Comparison of ENCODE assay signal across 13 cellular contexts in genomic region chr9:77305622-77306365, GRCh38.
A peak's percentile ranks its signal among the peaks of the same experiment; 100 is the strongest.
DNase-seq lines count a peak whose midpoint lies in the region; ATAC-seq and TF ChIP-seq lines count a peak whose summit lies in the region.
"Had no signal": no experiment of that assay in that cellular context is flagged by ENCODE, and none has a peak within 500 bp of the region (broad histone marks: within the 10 kb centered on the region; RNA-seq: fewer than 3 reads in every experiment).

No MANE protein-coding gene starts in this region.

- no peak overlapping the region for H3K4me3 ChIP-seq in BJ (ENCODE audit: low read depth, low read length)
- H3K4me3 ChIP-seq: GM23338 had no signal

- H3K36me3 ChIP-seq in BJ (ENCODE audit: control insufficient read depth, insufficient read depth, low read length), result no peaks in the 10 kb centered on the region

- H3K9me3 Mint-ChIP-seq in nephron progenitor cell, result no peaks in the 10 kb centered on the region
- H3K9me3 Mint-ChIP-seq: activated naive CD4-positive, alpha-beta T cell treated with anti-CD3 and anti-CD28 coated beads, Interleukin-2, amount 10 ng/mL, durations not matched to agents 7 days and 5 days; dendritic cell treated with granulocyte-macrophage colony-stimulating factor and Interleukin-4, amounts not matched to agents 40 ng/mL and 50 ng/mL, for 4 days; GM23338 had no signal

- no peaks in the 10 kb centered on the region for H3K27me3 ChIP-seq in BJ (ENCODE audit: control insufficient read depth, insufficient read depth, low read length)

- H3K27ac Mint-ChIP-seq in nephron progenitor cell, result peak overlapping the region; percentile 20
- H3K27ac Mint-ChIP-seq: activated naive CD4-positive, alpha-beta T cell treated with anti-CD3 and anti-CD28 coated beads, Interleukin-2, amount 10 ng/mL, durations not matched to agents 7 days and 5 days; dendritic cell treated with granulocyte-macrophage colony-stimulating factor and Interleukin-4, amounts not matched to agents 40 ng/mL and 50 ng/mL, for 4 days; GM23338; naive thymus-derived CD4-positive, alpha-beta T cell had no signal

- POLR2A ChIA-PET in BJ (lab: Charles Lee), result no interaction called here

- peaks cover 19% of the 10 kb centered on the region for H3K36me3 Mint-ChIP-seq in nephron progenitor cell (ENCODE audit: low read depth)

- TF ChIP-seq CTCF in BJ (IDR thresholded peaks at IDR 0.05; ENCODE audit: insufficient read depth, low read depth, low read length) (no peak), nephron progenitor cell (IDR thresholded peaks at IDR 0.05) (no peak)

- CTCF ChIA-PET in BJ (lab: Yijun Ruan, JAX), result interaction anchor here (0.6 to 1.3 kb wide), 5 partner anchors 13 to 467 kb away, joined by 3 to 5 read pairs (median 4); no protein-coding TSS in a partner anchor

- H3K4me1 Mint-ChIP-seq in nephron progenitor cell, result peaks cover 6% of the 10 kb centered on the region
- H3K4me1 Mint-ChIP-seq: GM23338 had no signal

- peak; percentile 97 for ATAC-seq in esophagus mucosa
- no peak for ATAC-seq in HG02973 (IDR thresholded peaks at IDR 0.05; ENCODE audit: unreplicated experiment)
- ATAC-seq: GM23338; naive thymus-derived CD4-positive, alpha-beta T cell had no signal

- no peaks in the 10 kb centered on the region for H3K27me3 Mint-ChIP-seq in nephron progenitor cell (ENCODE audit: low read depth, poor library complexity)
- H3K27me3 Mint-ChIP-seq: activated naive CD4-positive, alpha-beta T cell treated with anti-CD3 and anti-CD28 coated beads, Interleukin-2, amount 10 ng/mL, durations not matched to agents 7 days and 5 days; dendritic cell treated with granulocyte-macrophage colony-stimulating factor and Interleukin-4, amounts not matched to agents 40 ng/mL and 50 ng/mL, for 4 days; naive thymus-derived CD4-positive, alpha-beta T cell had no signal

- no peak overlapping the region for H3K4me3 Mint-ChIP-seq in nephron progenitor cell
- H3K4me3 Mint-ChIP-seq: activated naive CD4-positive, alpha-beta T cell treated with anti-CD3 and anti-CD28 coated beads, Interleukin-2, amount 10 ng/mL, durations not matched to agents 7 days and 5 days; dendritic cell treated with granulocyte-macrophage colony-stimulating factor and Interleukin-4, amounts not matched to agents 40 ng/mL and 50 ng/mL, for 4 days; GM23338; naive thymus-derived CD4-positive, alpha-beta T cell had no signal

- DNase-seq in BJ (ENCODE audit: low read depth) (peak; percentile 45), HPDE6-E6E7 (ENCODE audit: extremely low spot score) (peak; percentile 57), nephron progenitor cell (no peak), NCI-H69 (lab: John Stamatoyannopoulos, UW) (no peak), NCI-H187 treated with DMSO at 0.1 percent for 48 hours (lab: John Stamatoyannopoulos, UW) (no peak), A172 (ENCODE audit: low spot score) (no peak)
- DNase-seq: activated naive CD4-positive, alpha-beta T cell treated with anti-CD3 and anti-CD28 coated beads, Interleukin-2, amount 10 ng/mL, durations not matched to agents 7 days and 5 days; naive thymus-derived CD4-positive, alpha-beta T cell; NCI-H2227 treated with DMSO at 0.1 percent for 48 hours had no signal

Comparison
In these comparisons a context has a peak if more than half of its experiments do, and no peak if none do; other contexts are left out.
1. DNase-seq: peak in BJ (single experiment) and HPDE6-E6E7 (single experiment); none in nephron progenitor cell (single experiment), NCI-H69 (single experiment), NCI-H187 treated with DMSO at 0.1 percent for 48 hours (single experiment) and A172 (single experiment).